Comparison of ENCODE assay signal across 26 cellular contexts in genomic region chr2:176589287-176589686, GRCh38.
"Had no signal": no experiment of that assay in that cellular context is flagged by ENCODE, and none has a peak within 500 bp of the region (broad histone marks: within the 10 kb centered on the region; RNA-seq: fewer than 3 reads in every experiment).

No MANE protein-coding gene starts in this region.

- ATAC-seq: effector memory CD8-positive, alpha-beta T cell; left colon; left ventricle myocardium superior; mucosa of descending colon; naive thymus-derived CD4-positive, alpha-beta T cell; right cardiac atrium; stimulated activated memory B cell treated with anti-CD40 and anti-IgM and Interleukin-4, amounts not matched to agents 10 μg/mL and 1 μg/mL and 100 μg/mL, for 72 hours; stimulated activated naive CD8-positive, alpha-beta T cell treated with anti-CD3 and anti-CD28 coated beads, Interleukin-15, Interleukin-2, amounts not matched to agents 100 U/mL and 50 U/mL, for 24 hours; upper lobe of right lung had no signal

- H3K27ac Mint-ChIP-seq: effector memory CD8-positive, alpha-beta T cell; immature natural killer cell; mesothelial cell of epicardium; naive thymus-derived CD4-positive, alpha-beta T cell; neural progenitor cell; stimulated activated memory B cell treated with anti-CD40 and anti-IgM and Interleukin-4, amounts not matched to agents 10 μg/mL and 1 μg/mL and 100 μg/mL, for 72 hours had no signal

- H3K9me3 ChIP-seq: mucosa of descending colon, prostate gland, spleen, testis, tibial artery, upper lobe of right lung, uterus had no signal

- H3K9ac ChIP-seq: neural progenitor cell, parathyroid adenoma had no signal

- H3K4me1 Mint-ChIP-seq: immature natural killer cell; naive thymus-derived CD4-positive, alpha-beta T cell; stimulated activated memory B cell treated with anti-CD40 and anti-IgM and Interleukin-4, amounts not matched to agents 10 μg/mL and 1 μg/mL and 100 μg/mL, for 72 hours had no signal

- H3K4me2 ChIP-seq: neural progenitor cell had no signal

- H3K4me3 ChIP-seq: coronary artery, mucosa of descending colon, neural progenitor cell, prostate gland, skin epidermis, spleen, testis, tibial artery, upper lobe of right lung, uterus had no signal

- DNase-seq: effector memory CD8-positive, alpha-beta T cell; hypothalamus; immature natural killer cell; islet precursor cell; kidney glomerular epithelial cell; left colon; left ventricle myocardium superior; mesenchymal stem cell; mucosa of descending colon; naive thymus-derived CD4-positive, alpha-beta T cell; right cardiac atrium; spleen; stimulated activated CD4-positive, alpha-beta T cell treated with anti-CD3 and anti-CD28 coated beads, Interleukin-4, amount 100 ng/mL, for 4 hours; stimulated activated naive CD8-positive, alpha-beta T cell treated with anti-CD3 and anti-CD28 coated beads, Interleukin-15, Interleukin-2, amounts not matched to agents 100 U/mL and 50 U/mL, for 24 hours; substantia nigra; testis; tibial artery; upper lobe of right lung; uterus had no signal

- H2AFZ ChIP-seq: neural progenitor cell, parathyroid adenoma had no signal

- H3K36me3 ChIP-seq: neural progenitor cell, prostate gland, spleen, tibial artery, upper lobe of right lung, uterus had no signal

- H3K27ac ChIP-seq: coronary artery, neural progenitor cell, parathyroid adenoma, prostate gland, skin epidermis, spleen, testis, tibial artery, upper lobe of right lung, uterus had no signal

- H3K4me3 Mint-ChIP-seq: effector memory CD8-positive, alpha-beta T cell; immature natural killer cell; mesothelial cell of epicardium; naive thymus-derived CD4-positive, alpha-beta T cell; neural progenitor cell; stimulated activated memory B cell treated with anti-CD40 and anti-IgM and Interleukin-4, amounts not matched to agents 10 μg/mL and 1 μg/mL and 100 μg/mL, for 72 hours had no signal

- H3K4me1 ChIP-seq: neural progenitor cell, parathyroid adenoma, prostate gland, spleen, testis, tibial artery, upper lobe of right lung, uterus had no signal

- H3K27me3 ChIP-seq: neural progenitor cell, testis, tibial artery, uterus had no signal

- H3K9me3 Mint-ChIP-seq: effector memory CD8-positive, alpha-beta T cell; immature natural killer cell; mesothelial cell of epicardium; naive thymus-derived CD4-positive, alpha-beta T cell; neural progenitor cell; stimulated activated memory B cell treated with anti-CD40 and anti-IgM and Interleukin-4, amounts not matched to agents 10 μg/mL and 1 μg/mL and 100 μg/mL, for 72 hours had no signal

- H3K79me2 ChIP-seq: parathyroid adenoma had no signal

- H3K36me3 Mint-ChIP-seq: immature natural killer cell; mesothelial cell of epicardium; naive thymus-derived CD4-positive, alpha-beta T cell; neural progenitor cell; stimulated activated memory B cell treated with anti-CD40 and anti-IgM and Interleukin-4, amounts not matched to agents 10 μg/mL and 1 μg/mL and 100 μg/mL, for 72 hours had no signal
